1 cellular context compared by ENCODE assay signal in genomic region chr1:42924249-42925131, GRCh38.
A peak's percentile ranks its signal among the peaks of the same experiment; 100 is the strongest.
TF ChIP-seq lines count a peak whose summit lies in the region.

No MANE protein-coding gene starts in this region.

TF ChIP-seq in HepG2, 621 proteins besides CTCF, POLR2A, EP300 and RAD21 (continued from another document and continues in another):
- TF ChIP-seq KLF15 (CRISPR knock-in tag; IDR thresholded peaks at IDR 0.05; ENCODE audit: borderline replicate concordance) (no peak), ZNF83 (CRISPR knock-in tag; IDR thresholded peaks at IDR 0.05; ENCODE audit: borderline replicate concordance) (no peak), TOE1 (CRISPR knock-in tag; IDR thresholded peaks at IDR 0.05) (no peak), HIC2 (CRISPR knock-in tag; IDR thresholded peaks at IDR 0.05; ENCODE audit: low read depth) (no peak; the same call in 1 of the 2 replicates), JUND (CRISPR knock-in tag; IDR thresholded peaks at IDR 0.05) (no peak), NR3C1 (CRISPR knock-in tag; IDR thresholded peaks at IDR 0.05) (no peak), ZGPAT (CRISPR knock-in tag; IDR thresholded peaks at IDR 0.05) (peak; percentile 76; the same call in 1 of the 2 replicates), RXRB (CRISPR knock-in tag; IDR thresholded peaks at IDR 0.05; ENCODE audit: borderline replicate concordance) (peak; percentile 46; the same call in 1 of the 2 replicates), RERE (CRISPR knock-in tag; IDR thresholded peaks at IDR 0.05; ENCODE audit: low read depth) (no peak), ZNF792 (CRISPR knock-in tag; IDR thresholded peaks at IDR 0.05) (peak; percentile 81), ZNF720 (CRISPR knock-in tag; IDR thresholded peaks at IDR 0.05) (0 out of 2 replicates have a peak, but pooled peaks have one; percentile 15), MIER2 (CRISPR knock-in tag; IDR thresholded peaks at IDR 0.05) (no peak), ZNF790 (CRISPR knock-in tag; IDR thresholded peaks at IDR 0.05; ENCODE audit: borderline replicate concordance) (no peak), ZSCAN25 (CRISPR knock-in tag; IDR thresholded peaks at IDR 0.05) (no peak), NFATC3 (CRISPR knock-in tag; IDR thresholded peaks at IDR 0.05) (no peak), ZNF225 (CRISPR knock-in tag; IDR thresholded peaks at IDR 0.05) (no peak), KDM3A (CRISPR knock-in tag; IDR thresholded peaks at IDR 0.05; ENCODE audit: low read depth) (peak; percentile 25; the same call in 1 of the 2 replicates), AFF4 (CRISPR knock-in tag; IDR thresholded peaks at IDR 0.05) (peak; percentile 80), CAMTA2 (CRISPR knock-in tag; IDR thresholded peaks at IDR 0.05; ENCODE audit: borderline replicate concordance) (no peak), ZNF296 (CRISPR knock-in tag; conservative IDR thresholded peaks at IDR 0.05) (no peak)
- TF ChIP-seq, protein P1, sequence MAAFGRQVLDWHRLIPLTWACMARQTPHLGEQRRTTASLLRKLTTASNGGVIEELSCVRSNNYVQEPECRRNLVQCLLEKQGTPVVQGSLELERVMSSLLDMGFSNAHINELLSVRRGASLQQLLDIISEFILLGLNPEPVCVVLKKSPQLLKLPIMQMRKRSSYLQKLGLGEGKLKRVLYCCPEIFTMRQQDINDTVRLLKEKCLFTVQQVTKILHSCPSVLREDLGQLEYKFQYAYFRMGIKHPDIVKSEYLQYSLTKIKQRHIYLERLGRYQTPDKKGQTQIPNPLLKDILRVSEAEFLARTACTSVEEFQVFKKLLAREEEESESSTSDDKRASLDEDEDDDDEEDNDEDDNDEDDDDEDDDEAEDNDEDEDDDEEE (CRISPR knock-in tag; IDR thresholded peaks at IDR 0.05), result no peak
- TF ChIP-seq, protein P2, sequence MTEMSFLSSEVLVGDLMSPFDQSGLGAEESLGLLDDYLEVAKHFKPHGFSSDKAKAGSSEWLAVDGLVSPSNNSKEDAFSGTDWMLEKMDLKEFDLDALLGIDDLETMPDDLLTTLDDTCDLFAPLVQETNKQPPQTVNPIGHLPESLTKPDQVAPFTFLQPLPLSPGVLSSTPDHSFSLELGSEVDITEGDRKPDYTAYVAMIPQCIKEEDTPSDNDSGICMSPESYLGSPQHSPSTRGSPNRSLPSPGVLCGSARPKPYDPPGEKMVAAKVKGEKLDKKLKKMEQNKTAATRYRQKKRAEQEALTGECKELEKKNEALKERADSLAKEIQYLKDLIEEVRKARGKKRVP (CRISPR knock-in tag; IDR thresholded peaks at IDR 0.05), result no peak
- TF ChIP-seq, protein P3, sequence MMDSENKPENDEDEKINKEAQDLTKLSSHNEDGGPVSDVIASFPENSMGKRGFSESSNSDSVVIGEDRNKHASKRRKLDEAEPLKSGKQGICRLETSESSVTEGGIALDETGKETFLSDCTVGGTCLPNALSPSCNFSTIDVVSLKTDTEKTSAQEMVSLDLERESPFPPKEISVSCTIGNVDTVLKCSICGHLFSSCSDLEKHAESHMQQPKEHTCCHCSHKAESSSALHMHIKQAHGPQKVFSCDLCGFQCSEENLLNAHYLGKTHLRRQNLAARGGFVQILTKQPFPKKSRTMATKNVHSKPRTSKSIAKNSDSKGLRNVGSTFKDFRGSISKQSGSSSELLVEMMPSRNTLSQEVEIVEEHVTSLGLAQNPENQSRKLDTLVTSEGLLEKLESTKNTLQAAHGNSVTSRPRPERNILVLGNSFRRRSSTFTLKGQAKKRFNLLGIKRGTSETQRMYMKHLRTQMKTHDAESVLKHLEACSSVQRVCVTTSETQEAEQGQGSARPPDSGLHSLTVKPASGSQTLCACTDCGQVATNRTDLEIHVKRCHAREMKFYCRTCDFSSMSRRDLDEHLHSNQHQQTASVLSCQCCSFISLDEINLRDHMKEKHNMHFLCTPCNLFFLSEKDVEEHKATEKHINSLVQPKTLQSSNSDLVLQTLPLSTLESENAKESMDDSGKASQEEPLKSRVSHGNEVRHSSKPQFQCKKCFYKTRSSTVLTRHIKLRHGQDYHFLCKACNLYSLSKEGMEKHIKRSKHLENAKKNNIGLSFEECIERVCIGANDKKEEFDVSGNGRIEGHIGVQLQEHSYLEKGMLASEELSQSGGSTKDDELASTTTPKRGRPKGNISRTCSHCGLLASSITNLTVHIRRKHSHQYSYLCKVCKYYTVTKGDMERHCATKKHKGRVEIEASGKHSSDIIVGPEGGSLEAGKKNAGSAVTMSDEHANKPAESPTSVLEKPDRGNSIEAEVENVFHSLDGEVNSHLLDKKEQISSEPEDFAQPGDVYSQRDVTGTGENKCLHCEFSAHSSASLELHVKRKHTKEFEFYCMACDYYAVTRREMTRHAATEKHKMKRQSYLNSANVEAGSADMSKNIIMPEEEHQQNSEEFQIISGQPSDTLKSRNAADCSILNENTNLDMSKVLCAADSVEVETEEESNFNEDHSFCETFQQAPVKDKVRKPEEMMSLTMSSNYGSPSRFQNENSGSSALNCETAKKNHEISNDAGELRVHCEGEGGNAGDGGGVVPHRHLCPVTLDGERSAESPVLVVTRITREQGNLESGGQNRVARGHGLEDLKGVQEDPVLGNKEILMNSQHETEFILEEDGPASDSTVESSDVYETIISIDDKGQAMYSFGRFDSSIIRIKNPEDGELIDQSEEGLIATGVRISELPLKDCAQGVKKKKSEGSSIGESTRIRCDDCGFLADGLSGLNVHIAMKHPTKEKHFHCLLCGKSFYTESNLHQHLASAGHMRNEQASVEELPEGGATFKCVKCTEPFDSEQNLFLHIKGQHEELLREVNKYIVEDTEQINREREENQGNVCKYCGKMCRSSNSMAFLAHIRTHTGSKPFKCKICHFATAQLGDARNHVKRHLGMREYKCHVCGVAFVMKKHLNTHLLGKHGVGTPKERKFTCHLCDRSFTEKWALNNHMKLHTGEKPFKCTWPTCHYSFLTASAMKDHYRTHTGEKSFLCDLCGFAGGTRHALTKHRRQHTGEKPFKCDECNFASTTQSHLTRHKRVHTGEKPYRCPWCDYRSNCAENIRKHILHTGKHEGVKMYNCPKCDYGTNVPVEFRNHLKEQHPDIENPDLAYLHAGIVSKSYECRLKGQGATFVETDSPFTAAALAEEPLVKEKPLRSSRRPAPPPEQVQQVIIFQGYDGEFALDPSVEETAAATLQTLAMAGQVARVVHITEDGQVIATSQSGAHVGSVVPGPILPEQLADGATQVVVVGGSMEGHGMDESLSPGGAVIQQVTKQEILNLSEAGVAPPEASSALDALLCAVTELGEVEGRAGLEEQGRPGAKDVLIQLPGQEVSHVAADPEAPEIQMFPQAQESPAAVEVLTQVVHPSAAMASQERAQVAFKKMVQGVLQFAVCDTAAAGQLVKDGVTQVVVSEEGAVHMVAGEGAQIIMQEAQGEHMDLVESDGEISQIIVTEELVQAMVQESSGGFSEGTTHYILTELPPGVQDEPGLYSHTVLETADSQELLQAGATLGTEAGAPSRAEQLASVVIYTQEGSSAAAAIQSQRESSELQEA (CRISPR knock-in tag; IDR thresholded peaks at IDR 0.05; ENCODE audit: not compliant biosample characterization), result peak; percentile 82
- TF ChIP-seq, protein P4, sequence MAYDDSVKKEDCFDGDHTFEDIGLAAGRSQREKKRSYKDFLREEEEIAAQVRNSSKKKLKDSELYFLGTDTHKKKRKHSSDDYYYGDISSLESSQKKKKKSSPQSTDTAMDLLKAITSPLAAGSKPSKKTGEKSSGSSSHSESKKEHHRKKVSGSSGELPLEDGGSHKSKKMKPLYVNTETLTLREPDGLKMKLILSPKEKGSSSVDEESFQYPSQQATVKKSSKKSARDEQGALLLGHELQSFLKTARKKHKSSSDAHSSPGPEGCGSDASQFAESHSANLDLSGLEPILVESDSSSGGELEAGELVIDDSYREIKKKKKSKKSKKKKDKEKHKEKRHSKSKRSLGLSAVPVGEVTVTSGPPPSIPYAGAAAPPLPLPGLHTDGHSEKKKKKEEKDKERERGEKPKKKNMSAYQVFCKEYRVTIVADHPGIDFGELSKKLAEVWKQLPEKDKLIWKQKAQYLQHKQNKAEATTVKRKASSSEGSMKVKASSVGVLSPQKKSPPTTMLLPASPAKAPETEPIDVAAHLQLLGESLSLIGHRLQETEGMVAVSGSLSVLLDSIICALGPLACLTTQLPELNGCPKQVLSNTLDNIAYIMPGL (CRISPR knock-in tag; IDR thresholded peaks at IDR 0.05; ENCODE audit: borderline replicate concordance in 1 of 2, low read depth in 1 of 2), result peak in 1 of 2 experiments; percentile 58; a peak in 1 of 4 replicates
